1 cellular context compared by ENCODE assay signal in the genomic region with DNA sequence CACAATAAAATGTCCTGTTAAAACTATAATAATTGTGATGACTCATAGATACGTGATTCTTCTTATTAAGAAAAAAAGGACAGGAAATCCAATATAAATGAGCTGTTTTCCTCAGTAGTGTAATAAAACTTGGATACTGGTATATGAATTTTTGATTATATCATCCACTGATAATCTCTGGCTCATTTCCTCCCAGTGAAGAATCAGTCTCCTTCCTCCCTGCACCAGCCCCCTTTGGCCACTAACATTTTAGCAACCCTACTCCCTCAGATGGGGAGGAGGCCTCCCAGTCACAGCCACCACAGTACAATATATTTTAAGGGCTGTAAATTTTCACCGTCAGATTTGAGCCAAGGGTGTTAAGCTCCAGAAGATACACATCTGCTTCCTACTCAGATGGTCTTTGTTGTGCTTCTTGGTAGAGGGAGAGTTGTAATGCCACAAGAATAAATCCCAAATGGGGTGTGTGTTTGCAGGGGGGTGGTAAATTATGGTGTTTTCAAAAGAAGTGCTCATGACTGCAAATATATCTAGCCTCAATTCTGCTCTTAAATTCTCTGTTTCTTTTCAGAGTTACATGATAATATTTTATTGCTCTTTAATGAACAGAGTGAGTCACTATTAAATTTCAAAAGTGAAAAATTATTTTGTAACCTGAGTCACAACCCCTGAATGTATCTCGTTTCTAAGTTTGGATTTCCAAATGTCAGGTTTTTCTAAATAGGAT.
TF ChIP-seq lines count a peak whose summit lies in the region.

No MANE protein-coding gene starts in this region.

TF ChIP-seq in WTC11, 78 proteins besides CTCF, POLR2A, EP300 and RAD21 (continued from another document):
- TF ChIP-seq, protein P1, sequence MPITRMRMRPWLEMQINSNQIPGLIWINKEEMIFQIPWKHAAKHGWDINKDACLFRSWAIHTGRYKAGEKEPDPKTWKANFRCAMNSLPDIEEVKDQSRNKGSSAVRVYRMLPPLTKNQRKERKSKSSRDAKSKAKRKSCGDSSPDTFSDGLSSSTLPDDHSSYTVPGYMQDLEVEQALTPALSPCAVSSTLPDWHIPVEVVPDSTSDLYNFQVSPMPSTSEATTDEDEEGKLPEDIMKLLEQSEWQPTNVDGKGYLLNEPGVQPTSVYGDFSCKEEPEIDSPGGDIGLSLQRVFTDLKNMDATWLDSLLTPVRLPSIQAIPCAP (CRISPR knock-in tag; IDR thresholded peaks at IDR 0.05): no peak
- TF ChIP-seq NFE2L1 (CRISPR knock-in tag; IDR thresholded peaks at IDR 0.05) (no peak), ESRRA (CRISPR knock-in tag; IDR thresholded peaks at IDR 0.05; ENCODE audit: borderline replicate concordance) (no peak), ZNF232 (CRISPR knock-in tag; IDR thresholded peaks at IDR 0.05) (no peak), ZNF425 (CRISPR knock-in tag; conservative IDR thresholded peaks at IDR 0.05) (no peak), STAT6 (CRISPR knock-in tag; conservative IDR thresholded peaks at IDR 0.05; ENCODE audit: low read depth) (no peak), MXD4 (CRISPR knock-in tag; IDR thresholded peaks at IDR 0.05; ENCODE audit: borderline replicate concordance) (no peak), FOXK1 (CRISPR knock-in tag; IDR thresholded peaks at IDR 0.05) (no peak)
- TF ChIP-seq, protein P2, sequence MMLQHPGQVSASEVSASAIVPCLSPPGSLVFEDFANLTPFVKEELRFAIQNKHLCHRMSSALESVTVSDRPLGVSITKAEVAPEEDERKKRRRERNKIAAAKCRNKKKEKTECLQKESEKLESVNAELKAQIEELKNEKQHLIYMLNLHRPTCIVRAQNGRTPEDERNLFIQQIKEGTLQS (CRISPR knock-in tag; conservative IDR thresholded peaks at IDR 0.05): no peak
